8 cellular contexts compared by ENCODE assay signal in genomic region chr4:53905935-53906377, GRCh38.
DNase-seq lines count a peak whose midpoint lies in the region; ATAC-seq and TF ChIP-seq lines count a peak whose summit lies in the region.

No MANE protein-coding gene starts in this region.

- peak; percentile 12 for DNase-seq in stimulated activated CD4-positive, alpha-beta T cell treated with anti-CD3 and anti-CD28 coated beads, Interleukin-15, amount 100 ng/mL, for 24 hours
- no peak for DNase-seq in stimulated activated CD4-positive, alpha-beta T cell treated with anti-CD3 and anti-CD28 coated beads, Interleukin-4, amount 100 ng/mL, for 1 hour
- peak; percentile 30 for DNase-seq in LNCaP clone FGC (ENCODE audit: low read depth)
- no peak for DNase-seq in activated naive CD8-positive, alpha-beta T cell treated with anti-CD3 and anti-CD28 coated beads, Interleukin-2, amount 10 ng/mL, durations not matched to agents 7 days and 5 days
- peak; percentile 64 for DNase-seq in hepatocyte (ENCODE audit: low spot score)
- peak; percentile 13 to 21 for DNase-seq in gastrocnemius medialis

- in situ Hi-C loops in gastrocnemius medialis (cut with MboI; ENCODE audit: low sequenced_read_pairs in 4 of 4): loop anchor here in 1 of 4 donors (5.0 to 25.0 kb wide), 2 partner anchors 321 to 894 kb away; partner anchors contain the start of gene PDGFRA

- no peaks in the 10 kb centered on the region for H3K9me3 Mint-ChIP-seq in activated naive CD8-positive, alpha-beta T cell treated with anti-CD3 and anti-CD28 coated beads, Interleukin-2, amount 10 ng/mL, durations not matched to agents 7 days and 5 days

- H3K27ac Mint-ChIP-seq in activated naive CD8-positive, alpha-beta T cell treated with anti-CD3 and anti-CD28 coated beads, Interleukin-2, amount 10 ng/mL, durations not matched to agents 7 days and 5 days: no peak overlapping the region

- H2AFZ ChIP-seq in hepatocyte: peak overlapping the region; percentile 48

- peaks cover 10% of the 10 kb centered on the region for H3K4me1 Mint-ChIP-seq in activated naive CD8-positive, alpha-beta T cell treated with anti-CD3 and anti-CD28 coated beads, Interleukin-2, amount 10 ng/mL, durations not matched to agents 7 days and 5 days

- H3K36me3 ChIP-seq in hepatocyte (replicated peaks; ENCODE audit: insufficient read depth, low read depth) (no peaks in the 10 kb centered on the region), gastrocnemius medialis (no peaks in the 10 kb centered on the region)

- H4K20me1 ChIP-seq in hepatocyte (ENCODE audit: insufficient read depth, poor library complexity, severe bottlenecking): no peaks in the 10 kb centered on the region

- TF ChIP-seq POLR2A in gastrocnemius medialis (IDR thresholded peaks at IDR 0.05): no peak

- H3K27me3 Mint-ChIP-seq in activated naive CD8-positive, alpha-beta T cell treated with anti-CD3 and anti-CD28 coated beads, Interleukin-2, amount 10 ng/mL, durations not matched to agents 7 days and 5 days: peaks cover 41% of the 10 kb centered on the region

- ATAC-seq in activated naive CD8-positive, alpha-beta T cell treated with anti-CD3 and anti-CD28 coated beads, Interleukin-2, amount 10 ng/mL, durations not matched to agents 7 days and 5 days (ENCODE audit: low read depth): peak; percentile 39
- no peak for ATAC-seq in gastrocnemius medialis
- ATAC-seq in HG02870 (IDR thresholded peaks at IDR 0.05; ENCODE audit: unreplicated experiment): no peak
- ATAC-seq in HG03175 (IDR thresholded peaks at IDR 0.05; ENCODE audit: unreplicated experiment): no peak

- H3K4me3 ChIP-seq in LNCaP clone FGC (ENCODE audit: low read depth, low read length) (no peak overlapping the region), hepatocyte (peak overlapping the region; percentile 32), gastrocnemius medialis (peak overlapping the region; percentile 34 to 46 (median 40))

- peak overlapping the region; percentile 55 for H3K4me3 Mint-ChIP-seq in activated naive CD8-positive, alpha-beta T cell treated with anti-CD3 and anti-CD28 coated beads, Interleukin-2, amount 10 ng/mL, durations not matched to agents 7 days and 5 days

- H3K27me3 ChIP-seq in hepatocyte (no peaks in the 10 kb centered on the region), gastrocnemius medialis (peaks cover 0 to 2% (median 0%) of the 10 kb centered on the region in 3 donors)

- WGBS in hepatocyte (ENCODE audit: low lambda C conversion rate, missing lambda C conversion rate): 6% methylated on average over 11 of the region's 11 CpGs

- POLR2A ChIA-PET in activated naive CD8-positive, alpha-beta T cell treated with anti-CD3 and anti-CD28 coated beads, Interleukin-2, amount 10 ng/mL, durations not matched to agents 7 days and 5 days (lab: Charles Lee): interaction anchor here (0.7 kb wide), 1 partner anchor 1328 kb away, joined by 3 read pairs; no protein-coding TSS in a partner anchor

- no peaks in the 10 kb centered on the region for H3K36me3 Mint-ChIP-seq in activated naive CD8-positive, alpha-beta T cell treated with anti-CD3 and anti-CD28 coated beads, Interleukin-2, amount 10 ng/mL, durations not matched to agents 7 days and 5 days

- H3K9me3 ChIP-seq in hepatocyte (ENCODE audit: low read depth): no peaks in the 10 kb centered on the region
- H3K9me3 ChIP-seq in gastrocnemius medialis: no peaks in the 10 kb centered on the region

- TF ChIP-seq CTCF in LNCaP clone FGC (IDR thresholded peaks at IDR 0.05; ENCODE audit: control insufficient read depth, extremely low read depth, insufficient read depth) (no peak), hepatocyte (IDR thresholded peaks at IDR 0.05; ENCODE audit: poor library complexity) (no peak), gastrocnemius medialis (IDR thresholded peaks at IDR 0.05 in 4 of 5, conservative IDR thresholded peaks at IDR 0.05 in 1 of 5) (no peak)

- H3K4me1 ChIP-seq in hepatocyte (ENCODE audit: insufficient read depth) (peaks cover 37% of the 10 kb centered on the region), gastrocnemius medialis (peaks cover 16% of the 10 kb centered on the region in 2 donors)

- intact Hi-C loops in gastrocnemius medialis (cut with DNase I; ENCODE audit: low total_unique reads): loop anchor here (10.0 kb wide), 2 partner anchors 201 to 531 kb away; partner anchors contain the start of gene FIP1L1

- peak overlapping the region; percentile 83 for H3K27ac ChIP-seq in hepatocyte
- no peak overlapping the region for H3K27ac ChIP-seq in gastrocnemius medialis

- no peaks in the 10 kb centered on the region for H3K79me2 ChIP-seq in hepatocyte

- no peaks in the 10 kb centered on the region for H3K9me2 ChIP-seq in hepatocyte (replicated peaks; ENCODE audit: insufficient read depth)

- H3K4me2 ChIP-seq in hepatocyte: peak overlapping the region; percentile 83

Comparison
In these comparisons a context has a peak if more than half of its experiments do, and no peak if none do; other contexts are left out.
1. DNase-seq: peak in stimulated activated CD4-positive, alpha-beta T cell treated with anti-CD3 and anti-CD28 coated beads, Interleukin-15, amount 100 ng/mL, for 24 hours (single experiment), LNCaP clone FGC (single experiment), hepatocyte (single experiment) and gastrocnemius medialis (2 of 2); none in stimulated activated CD4-positive, alpha-beta T cell treated with anti-CD3 and anti-CD28 coated beads, Interleukin-4, amount 100 ng/mL, for 1 hour (single experiment) and activated naive CD8-positive, alpha-beta T cell treated with anti-CD3 and anti-CD28 coated beads, Interleukin-2, amount 10 ng/mL, durations not matched to agents 7 days and 5 days (single experiment).